ENCODE assay signal across 28 cellular contexts in the genomic region with DNA sequence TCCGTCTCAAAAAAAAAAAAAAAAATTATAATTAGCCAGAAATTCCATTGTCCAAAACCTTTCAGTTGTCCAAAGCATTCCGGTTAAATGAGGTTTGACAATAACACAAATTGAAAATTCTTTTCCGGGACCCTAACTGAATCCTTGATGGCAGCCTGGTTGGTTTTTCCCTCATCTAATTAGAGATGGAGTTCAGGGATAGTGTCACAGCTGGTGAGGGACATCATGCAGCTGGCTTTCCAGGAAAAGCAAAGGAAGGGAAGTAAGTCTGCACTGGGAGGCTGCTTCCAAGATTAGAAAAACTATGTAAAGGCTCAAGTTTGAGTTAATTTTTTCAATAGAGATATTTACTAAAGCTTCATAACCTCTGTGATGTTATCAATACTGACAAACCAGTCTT.
"Had no signal": no experiment of that assay in that cellular context is flagged by ENCODE, and none has a peak within 500 bp of the region (broad histone marks: within the 10 kb centered on the region; RNA-seq: fewer than 3 reads in every experiment).

No MANE protein-coding gene starts in this region.

- H3K4me2 ChIP-seq: KMS-11, SK-N-SH had no signal

- H3K27me3 Mint-ChIP-seq: IgD-negative memory B cell had no signal

- H3K36me3 ChIP-seq: SJSA1 had no signal

- H3K27me3 ChIP-seq: SJSA1 had no signal

- DNase-seq: Kasumi-1, MM.1S, MV-4-11, NCI-H1048, NCI-H1105, NCI-H1417, NCI-H1436 treated with DMSO at 0.1 percent for 48 hours, NCI-H1694, NCI-H187 treated with DMSO at 0.1 percent for 48 hours, NCI-H2029 treated with DMSO at 0.1 percent for 48 hours, NCI-H2171 treated with DMSO at 0.1 percent for 48 hours, NCI-H345, NCI-H446 treated with DMSO at 0.1 percent for 48 hours, NCI-H510A treated with DMSO at 0.1 percent for 48 hours, NCI-H69, NCI-H774, Right ventricle myocardium superior, RPMI8226, SIG-M5, SK-N-SH, SW 1271 had no signal

- FAIRE-seq: HTR-8/SVneo, K562, RCC 7860 had no signal

- H3K4me3 ChIP-seq: K562, SJSA1 had no signal

- ATAC-seq: K562 had no signal

- H3K4me3 Mint-ChIP-seq: IgD-negative memory B cell had no signal

- H3K9ac ChIP-seq: KMS-11, SK-N-SH had no signal

- H3K9me3 ChIP-seq: SJSA1, SK-N-SH had no signal

- H3K36me3 Mint-ChIP-seq: IgD-negative memory B cell had no signal

- H3K9me2 ChIP-seq: SK-N-SH had no signal

- H3K27ac ChIP-seq: HL-60, KMS-11, SJSA1 had no signal

- H3K27ac Mint-ChIP-seq: IgD-negative memory B cell had no signal

- H3K4me1 Mint-ChIP-seq: IgD-negative memory B cell had no signal
